1 cellular context compared by ENCODE assay signal in genomic region chr17:64627797-64628196, GRCh38.
A peak's percentile ranks its signal among the peaks of the same experiment; 100 is the strongest.
TF ChIP-seq lines count a peak whose summit lies in the region.

No MANE protein-coding gene starts in this region.

TF ChIP-seq in HepG2, 621 proteins besides CTCF, POLR2A, EP300 and RAD21 (continued from another document):
- peak; percentile 40 for TF ChIP-seq ARID5B (CRISPR knock-in tag; IDR thresholded peaks at IDR 0.05)
- no peak for TF ChIP-seq FOXP1 (IDR thresholded peaks at IDR 0.05)
- peak; percentile 29; the same call in 1 of the 2 replicates for TF ChIP-seq FOXP1 (CRISPR knock-in tag; IDR thresholded peaks at IDR 0.05)
- TF ChIP-seq CCAR2 (optimal IDR thresholded peaks at IDR 0.05; ENCODE audit: low read depth, low read length): no peak
- TF ChIP-seq HOXA5 (CRISPR knock-in tag; IDR thresholded peaks at IDR 0.05): no peak
- no peak for TF ChIP-seq NKX3-1 (CRISPR knock-in tag; IDR thresholded peaks at IDR 0.05)
- no peak for TF ChIP-seq HINFP (CRISPR knock-in tag; IDR thresholded peaks at IDR 0.05; ENCODE audit: low read depth)
- no peak for TF ChIP-seq IRF1 (CRISPR knock-in tag; IDR thresholded peaks at IDR 0.05; ENCODE audit: low read depth)
- no peak for TF ChIP-seq PHF20 (CRISPR knock-in tag; IDR thresholded peaks at IDR 0.05)
- TF ChIP-seq RBM39 (IDR thresholded peaks at IDR 0.05; ENCODE audit: low read depth, low read length, poor library complexity, severe bottlenecking): no peak
- TF ChIP-seq ZNF224 (CRISPR knock-in tag; IDR thresholded peaks at IDR 0.05): no peak
- TF ChIP-seq ZNF790 (CRISPR knock-in tag; IDR thresholded peaks at IDR 0.05; ENCODE audit: borderline replicate concordance): no peak
- TF ChIP-seq REPIN1 (CRISPR knock-in tag; IDR thresholded peaks at IDR 0.05; ENCODE audit: borderline replicate concordance, low read depth): no peak; the same call in 1 of the 2 replicates
- TF ChIP-seq HNRNPL (IDR thresholded peaks at IDR 0.05; ENCODE audit: low read depth, low read length): no peak
- peak; percentile 23; the same call in 1 of the 2 replicates for TF ChIP-seq GATAD2A (CRISPR knock-in tag; IDR thresholded peaks at IDR 0.05)
- no peak for TF ChIP-seq ZBTB42 (CRISPR knock-in tag; IDR thresholded peaks at IDR 0.05)
- TF ChIP-seq NFKB2 (CRISPR knock-in tag; IDR thresholded peaks at IDR 0.05; ENCODE audit: borderline replicate concordance): no peak
- no peak for TF ChIP-seq MTF1 (CRISPR knock-in tag; IDR thresholded peaks at IDR 0.05)
- no peak for TF ChIP-seq KLF12 (CRISPR knock-in tag; IDR thresholded peaks at IDR 0.05; ENCODE audit: borderline replicate concordance)
- no peak for TF ChIP-seq MAZ (IDR thresholded peaks at IDR 0.05; ENCODE audit: borderline replicate concordance, low read depth, low read length)
- TF ChIP-seq MAZ (CRISPR knock-in tag; IDR thresholded peaks at IDR 0.05; ENCODE audit: low read depth): no peak
- no peak for TF ChIP-seq ETV6 (CRISPR knock-in tag; conservative IDR thresholded peaks at IDR 0.05)
- TF ChIP-seq MTERF4 (CRISPR knock-in tag; IDR thresholded peaks at IDR 0.05): no peak
- TF ChIP-seq ZMYM2 (CRISPR knock-in tag; IDR thresholded peaks at IDR 0.05): no peak
- TF ChIP-seq ZNF788 (CRISPR knock-in tag; IDR thresholded peaks at IDR 0.05; ENCODE audit: borderline replicate concordance): no peak
- TF ChIP-seq MEIS1 (CRISPR knock-in tag; IDR thresholded peaks at IDR 0.05; ENCODE audit: borderline replicate concordance): 0 out of 2 replicates have a peak, but pooled peaks have one; percentile 49
- no peak for TF ChIP-seq ZNF468 (CRISPR knock-in tag; IDR thresholded peaks at IDR 0.05)
- no peak for TF ChIP-seq ZNF883 (CRISPR knock-in tag; IDR thresholded peaks at IDR 0.05; ENCODE audit: not compliant biosample characterization)
- TF ChIP-seq ZBTB8A (CRISPR knock-in tag; IDR thresholded peaks at IDR 0.05; ENCODE audit: borderline replicate concordance, low read depth): no peak
- TF ChIP-seq RELA (CRISPR knock-in tag; IDR thresholded peaks at IDR 0.05): no peak
- no peak for TF ChIP-seq ZNF274 (CRISPR knock-in tag; IDR thresholded peaks at IDR 0.05)
- no peak for TF ChIP-seq ZNF740 (CRISPR knock-in tag; IDR thresholded peaks at IDR 0.05)
- peak; percentile 42; the same call in 1 of the 2 replicates for TF ChIP-seq TFAP4 (IDR thresholded peaks at IDR 0.05; ENCODE audit: borderline replicate concordance, low read depth)
- no peak for TF ChIP-seq AGO1 (IDR thresholded peaks at IDR 0.05; ENCODE audit: low read depth, low read length, poor library complexity, severe bottlenecking)
- TF ChIP-seq ZGPAT (CRISPR knock-in tag; IDR thresholded peaks at IDR 0.05): no peak
- no peak for TF ChIP-seq GABPB1 (CRISPR knock-in tag; IDR thresholded peaks at IDR 0.05)
- TF ChIP-seq E2F2 (CRISPR knock-in tag; IDR thresholded peaks at IDR 0.05; ENCODE audit: borderline replicate concordance): no peak
- TF ChIP-seq NR2C2 (CRISPR knock-in tag; IDR thresholded peaks at IDR 0.05; ENCODE audit: borderline replicate concordance): no peak
- no peak for TF ChIP-seq ZNF256 (CRISPR knock-in tag; conservative IDR thresholded peaks at IDR 0.05)
- TF ChIP-seq POGZ (CRISPR knock-in tag; IDR thresholded peaks at IDR 0.05): peak; percentile 91
- no peak for TF ChIP-seq ZSCAN9 (CRISPR knock-in tag; IDR thresholded peaks at IDR 0.05; ENCODE audit: borderline replicate concordance)
- no peak for TF ChIP-seq FOXA1 (IDR thresholded peaks at IDR 0.05)
- TF ChIP-seq FOXA1 (CRISPR knock-in tag; IDR thresholded peaks at IDR 0.05): peak; percentile 52; the same call in 1 of the 2 replicates
- no peak for TF ChIP-seq KLF6 (CRISPR knock-in tag; IDR thresholded peaks at IDR 0.05)
